ENCODE assay signal across 8 cellular contexts in genomic region chr17:17749921-17750320, GRCh38.
DNase-seq lines count a peak whose midpoint lies in the region; ATAC-seq and TF ChIP-seq lines count a peak whose summit lies in the region.

No MANE protein-coding gene starts in this region.

- H3K4me1 Mint-ChIP-seq in activated naive CD8-positive, alpha-beta T cell (ENCODE audit: low read depth) = peaks cover 61% of the 10 kb centered on the region

- H3K27me3 ChIP-seq in RWPE2 (ENCODE audit: insufficient read depth, poor library complexity, severe bottlenecking) (no peaks in the 10 kb centered on the region), iPS DF 6.9 (ENCODE audit: control insufficient read depth, insufficient read depth, low read length) (no peaks in the 10 kb centered on the region)

- H3K4me3 Mint-ChIP-seq in activated naive CD8-positive, alpha-beta T cell = peak overlapping the region; percentile 56

- H3K27ac ChIP-seq in RWPE2 (ENCODE audit: poor library complexity, severe bottlenecking) = peak overlapping the region; percentile 85
- H3K27ac ChIP-seq in iPS DF 6.9 (ENCODE audit: low read length) = no peak overlapping the region
- peak overlapping the region in 1 of 2 donors; percentile 66 for H3K27ac ChIP-seq in coronary artery

- DNase-seq in AG20443 (ENCODE audit: low spot score) (peak; percentile 48), GM19240 (ENCODE audit: insufficient read length, low spot score) (peak; percentile 64), RWPE2 (ENCODE audit: low spot score) (no peak), iPS DF 6.9 (ENCODE audit: low read depth, low spot score) (peak; percentile 89), coronary artery (ENCODE audit: low spot score) (no peak)
- peak; percentile 23 for DNase-seq in stimulated activated naive CD4-positive, alpha-beta T cell treated with Interleukin-2 at 50 U/mL for 16 hours (lab: John Stamatoyannopoulos, UW)

- WGBS in iPS DF 6.9 (ENCODE audit: insufficient coverage, insufficient read length) = no CpG with 5 or more reads among the region's 6 CpGs

- 0 out of 2 replicates have a peak, but pooled peaks cover 6% of the 10 kb centered on the region for H3K36me3 ChIP-seq in RWPE2 (ENCODE audit: low read depth)
- H3K36me3 ChIP-seq in iPS DF 6.9 (ENCODE audit: control insufficient read depth, insufficient read depth, low read length) = no peaks in the 10 kb centered on the region

- no peak for TF ChIP-seq CTCF in RWPE2 (IDR thresholded peaks at IDR 0.05; ENCODE audit: poor library complexity, severe bottlenecking)
- TF ChIP-seq CTCF in coronary artery (IDR thresholded peaks at IDR 0.05) = no peak

- no peaks in the 10 kb centered on the region for H3K9me3 ChIP-seq in RWPE2 (ENCODE audit: severe bottlenecking)
- H3K9me3 ChIP-seq in iPS DF 6.9 (ENCODE audit: control insufficient read depth, insufficient read depth, low read length) = no peaks in the 10 kb centered on the region

- H3K9me3 Mint-ChIP-seq in activated naive CD8-positive, alpha-beta T cell (ENCODE audit: low read depth) = no peaks in the 10 kb centered on the region

- H3K4me1 ChIP-seq in RWPE2 (ENCODE audit: insufficient read depth, poor library complexity, severe bottlenecking) (peaks cover 30% of the 10 kb centered on the region), iPS DF 6.9 (ENCODE audit: control insufficient read depth, insufficient read depth, low read length) (peaks cover 8% of the 10 kb centered on the region)

- H3K36me3 Mint-ChIP-seq in activated naive CD8-positive, alpha-beta T cell = no peaks in the 10 kb centered on the region

- peak; percentile 28; the same call in 1 of the 3 replicates for ATAC-seq in RWPE2 (ENCODE audit: low read depth)
- no peak for ATAC-seq in HG02798 (IDR thresholded peaks at IDR 0.05; ENCODE audit: poor library complexity, unreplicated experiment)

- H3K27ac Mint-ChIP-seq in activated naive CD8-positive, alpha-beta T cell = peak overlapping the region; percentile 86

- H3K27me3 Mint-ChIP-seq in activated naive CD8-positive, alpha-beta T cell = no peaks in the 10 kb centered on the region

- no peak overlapping the region for H3K4me3 ChIP-seq in RWPE2 (ENCODE audit: severe bottlenecking)
- no peak overlapping the region for H3K4me3 ChIP-seq in iPS DF 6.9 (ENCODE audit: low read length)
- H3K4me3 ChIP-seq in coronary artery = no peak overlapping the region

Comparison
In these comparisons a context has a peak if more than half of its experiments do, and no peak if none do; other contexts are left out.
1. DNase-seq: peak in AG20443 (single experiment), GM19240 (single experiment), iPS DF 6.9 (single experiment) and stimulated activated naive CD4-positive, alpha-beta T cell treated with Interleukin-2 at 50 U/mL for 16 hours (single experiment); none in RWPE2 (single experiment) and coronary artery (single experiment).